In the genomic region with DNA sequence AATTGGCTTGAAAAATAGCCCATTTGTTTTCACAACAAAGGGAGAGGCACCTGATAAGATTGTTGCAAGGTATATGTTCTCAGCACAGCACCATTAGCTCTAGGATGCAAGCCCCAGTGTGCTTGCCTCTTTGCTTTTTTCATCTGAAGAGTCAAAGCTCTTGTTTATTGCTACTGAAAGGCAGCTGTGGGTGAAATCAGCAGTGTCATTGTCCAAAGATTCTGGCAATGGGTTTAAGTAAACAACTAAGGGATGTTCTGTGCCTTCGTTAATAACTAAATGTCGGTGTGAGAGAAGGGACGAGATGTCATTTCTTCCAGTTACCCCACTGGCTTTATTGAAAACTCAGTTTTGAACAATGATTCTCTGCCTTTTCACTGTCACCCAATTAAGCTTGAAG, we compare ENCODE assay signal across 24 cellular contexts.
DNase-seq lines count a peak whose midpoint lies in the region; ATAC-seq and TF ChIP-seq lines count a peak whose summit lies in the region.
"Had no signal": no experiment of that assay in that cellular context is flagged by ENCODE, and none has a peak within 500 bp of the region (broad histone marks: within the 10 kb centered on the region; RNA-seq: fewer than 3 reads in every experiment).

No MANE protein-coding gene starts in this region.

- CTCF ChIA-PET in WTC11 (lab: Charles Lee) = no interaction called here

- POLR2A ChIA-PET in WTC11 (lab: Charles Lee) = no interaction called here

- no peaks in the 10 kb centered on the region for H3K27me3 ChIP-seq in layer of hippocampus (ENCODE audit: control insufficient read depth, insufficient read depth, low read length)
- H3K27me3 ChIP-seq: MG63 had no signal

- peaks cover 7% of the 10 kb centered on the region for H3K9me3 Mint-ChIP-seq in WTC11

- DNase-seq in NCI-H2081 (lab: John Stamatoyannopoulos, UW) = peak; percentile 13
- no peak for DNase-seq in NCI-H2081 treated with DMSO at 0.1 percent for 48 hours (lab: John Stamatoyannopoulos, UW)
- DNase-seq in caudate nucleus (lab: John Stamatoyannopoulos, UW) = peak in 11 of 61 donors; percentile 1 to 52 (median 11)
- DNase-seq in superior temporal gyrus (ENCODE audit: extremely low spot score) = peak; percentile 82
- no peak for DNase-seq in WTC11 (ENCODE audit: low spot score)
- DNase-seq in stimulated activated naive CD8-positive, alpha-beta T cell treated with anti-CD3 and anti-CD28 coated beads, Interleukin-15, Interleukin-2, amounts not matched to agents 100 U/mL and 50 U/mL, for 24 hours = no peak
- DNase-seq: AML-193, DMS 273 treated with DMSO at 0.1 percent for 48 hours, DND-41, Kasumi-1, MG63, NCI-H1092, NCI-H1694, NCI-H2107, NCI-H226, NCI-H69, PC-3, RPMI8226, SHP77 treated with DMSO at 0.1 percent for 48 hours, SK-N-SH had no signal

- TF ChIP-seq CTCF in WTC11 (IDR thresholded peaks at IDR 0.05) = no peak

- ATAC-seq in WTC11 (no peak), HG02840 (IDR thresholded peaks at IDR 0.05; ENCODE audit: low FRiP score, unreplicated experiment) (no peak)
- ATAC-seq in stimulated activated naive CD8-positive, alpha-beta T cell treated with anti-CD3 and anti-CD28 coated beads, Interleukin-15, Interleukin-2, amounts not matched to agents 100 U/mL and 50 U/mL, for 24 hours = no peak
- ATAC-seq: PC-3 had no signal

- no peaks in the 10 kb centered on the region for H3K36me3 Mint-ChIP-seq in WTC11
- H3K36me3 Mint-ChIP-seq: CD14-positive monocyte had no signal

- no peaks in the 10 kb centered on the region for H3K4me1 Mint-ChIP-seq in WTC11
- H3K4me1 Mint-ChIP-seq: CD14-positive monocyte had no signal

- H3K27ac ChIP-seq in caudate nucleus (ENCODE audit: low read depth, low read length) (peak overlapping the region; percentile 93), layer of hippocampus (ENCODE audit: low read depth, low read length) (peak overlapping the region; percentile 92)
- H3K27ac ChIP-seq: 22Rv1 had no signal

- H3K4me3 Mint-ChIP-seq in WTC11 = no peak overlapping the region
- H3K4me3 Mint-ChIP-seq: CD14-positive monocyte had no signal

- no peak overlapping the region for H3K27ac Mint-ChIP-seq in WTC11
- H3K27ac Mint-ChIP-seq: CD14-positive monocyte had no signal

- H3K27me3 Mint-ChIP-seq in WTC11 (ENCODE audit: low read depth) = no peaks in the 10 kb centered on the region

TF ChIP-seq in WTC11, 78 proteins besides CTCF, POLR2A, EP300 and RAD21:
- TF ChIP-seq FOXJ3 (CRISPR knock-in tag; IDR thresholded peaks at IDR 0.05; ENCODE audit: borderline replicate concordance) = no peak
- no peak for TF ChIP-seq ZNF317 (CRISPR knock-in tag; IDR thresholded peaks at IDR 0.05; ENCODE audit: borderline replicate concordance, low read depth)
- no peak for TF ChIP-seq PRRX2 (CRISPR knock-in tag; IDR thresholded peaks at IDR 0.05)
- no peak for TF ChIP-seq NFE2L1 (CRISPR knock-in tag; IDR thresholded peaks at IDR 0.05)
- TF ChIP-seq ZNF396 (CRISPR knock-in tag; IDR thresholded peaks at IDR 0.05; ENCODE audit: borderline replicate concordance) = no peak
- TF ChIP-seq, protein P1, sequence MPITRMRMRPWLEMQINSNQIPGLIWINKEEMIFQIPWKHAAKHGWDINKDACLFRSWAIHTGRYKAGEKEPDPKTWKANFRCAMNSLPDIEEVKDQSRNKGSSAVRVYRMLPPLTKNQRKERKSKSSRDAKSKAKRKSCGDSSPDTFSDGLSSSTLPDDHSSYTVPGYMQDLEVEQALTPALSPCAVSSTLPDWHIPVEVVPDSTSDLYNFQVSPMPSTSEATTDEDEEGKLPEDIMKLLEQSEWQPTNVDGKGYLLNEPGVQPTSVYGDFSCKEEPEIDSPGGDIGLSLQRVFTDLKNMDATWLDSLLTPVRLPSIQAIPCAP (CRISPR knock-in tag; IDR thresholded peaks at IDR 0.05) = no peak
- no peak for TF ChIP-seq TCF7 (CRISPR knock-in tag; IDR thresholded peaks at IDR 0.05; ENCODE audit: low read depth)
- TF ChIP-seq SMAD3 (CRISPR knock-in tag; IDR thresholded peaks at IDR 0.05; ENCODE audit: borderline replicate concordance) = no peak
- TF ChIP-seq MXD4 (CRISPR knock-in tag; IDR thresholded peaks at IDR 0.05; ENCODE audit: borderline replicate concordance) = no peak
- TF ChIP-seq, protein P2, sequence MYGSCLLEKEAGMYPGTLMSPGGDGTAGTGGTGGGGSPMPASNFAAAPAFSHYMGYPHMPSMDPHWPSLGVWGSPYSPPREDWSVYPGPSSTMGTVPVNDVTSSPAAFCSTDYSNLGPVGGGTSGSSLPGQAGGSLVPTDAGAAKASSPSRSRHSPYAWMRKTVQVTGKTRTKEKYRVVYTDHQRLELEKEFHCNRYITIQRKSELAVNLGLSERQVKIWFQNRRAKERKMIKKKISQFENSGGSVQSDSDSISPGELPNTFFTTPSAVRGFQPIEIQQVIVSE (CRISPR knock-in tag; IDR thresholded peaks at IDR 0.05; ENCODE audit: borderline replicate concordance) = no peak
- no peak for TF ChIP-seq TEAD4 (CRISPR knock-in tag; IDR thresholded peaks at IDR 0.05)
- TF ChIP-seq, protein P3, sequence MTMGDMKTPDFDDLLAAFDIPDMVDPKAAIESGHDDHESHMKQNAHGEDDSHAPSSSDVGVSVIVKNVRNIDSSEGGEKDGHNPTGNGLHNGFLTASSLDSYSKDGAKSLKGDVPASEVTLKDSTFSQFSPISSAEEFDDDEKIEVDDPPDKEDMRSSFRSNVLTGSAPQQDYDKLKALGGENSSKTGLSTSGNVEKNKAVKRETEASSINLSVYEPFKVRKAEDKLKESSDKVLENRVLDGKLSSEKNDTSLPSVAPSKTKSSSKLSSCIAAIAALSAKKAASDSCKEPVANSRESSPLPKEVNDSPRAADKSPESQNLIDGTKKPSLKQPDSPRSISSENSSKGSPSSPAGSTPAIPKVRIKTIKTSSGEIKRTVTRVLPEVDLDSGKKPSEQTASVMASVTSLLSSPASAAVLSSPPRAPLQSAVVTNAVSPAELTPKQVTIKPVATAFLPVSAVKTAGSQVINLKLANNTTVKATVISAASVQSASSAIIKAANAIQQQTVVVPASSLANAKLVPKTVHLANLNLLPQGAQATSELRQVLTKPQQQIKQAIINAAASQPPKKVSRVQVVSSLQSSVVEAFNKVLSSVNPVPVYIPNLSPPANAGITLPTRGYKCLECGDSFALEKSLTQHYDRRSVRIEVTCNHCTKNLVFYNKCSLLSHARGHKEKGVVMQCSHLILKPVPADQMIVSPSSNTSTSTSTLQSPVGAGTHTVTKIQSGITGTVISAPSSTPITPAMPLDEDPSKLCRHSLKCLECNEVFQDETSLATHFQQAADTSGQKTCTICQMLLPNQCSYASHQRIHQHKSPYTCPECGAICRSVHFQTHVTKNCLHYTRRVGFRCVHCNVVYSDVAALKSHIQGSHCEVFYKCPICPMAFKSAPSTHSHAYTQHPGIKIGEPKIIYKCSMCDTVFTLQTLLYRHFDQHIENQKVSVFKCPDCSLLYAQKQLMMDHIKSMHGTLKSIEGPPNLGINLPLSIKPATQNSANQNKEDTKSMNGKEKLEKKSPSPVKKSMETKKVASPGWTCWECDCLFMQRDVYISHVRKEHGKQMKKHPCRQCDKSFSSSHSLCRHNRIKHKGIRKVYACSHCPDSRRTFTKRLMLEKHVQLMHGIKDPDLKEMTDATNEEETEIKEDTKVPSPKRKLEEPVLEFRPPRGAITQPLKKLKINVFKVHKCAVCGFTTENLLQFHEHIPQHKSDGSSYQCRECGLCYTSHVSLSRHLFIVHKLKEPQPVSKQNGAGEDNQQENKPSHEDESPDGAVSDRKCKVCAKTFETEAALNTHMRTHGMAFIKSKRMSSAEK (CRISPR knock-in tag; IDR thresholded peaks at IDR 0.05; ENCODE audit: borderline replicate concordance) = no peak
- TF ChIP-seq, protein P4, sequence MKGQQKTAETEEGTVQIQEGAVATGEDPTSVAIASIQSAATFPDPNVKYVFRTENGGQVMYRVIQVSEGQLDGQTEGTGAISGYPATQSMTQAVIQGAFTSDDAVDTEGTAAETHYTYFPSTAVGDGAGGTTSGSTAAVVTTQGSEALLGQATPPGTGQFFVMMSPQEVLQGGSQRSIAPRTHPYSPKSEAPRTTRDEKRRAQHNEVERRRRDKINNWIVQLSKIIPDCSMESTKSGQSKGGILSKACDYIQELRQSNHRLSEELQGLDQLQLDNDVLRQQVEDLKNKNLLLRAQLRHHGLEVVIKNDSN (CRISPR knock-in tag; IDR thresholded peaks at IDR 0.05) = no peak
- no peak for TF ChIP-seq GABPB1 (CRISPR knock-in tag; IDR thresholded peaks at IDR 0.05)
- no peak for TF ChIP-seq SOX15 (CRISPR knock-in tag; IDR thresholded peaks at IDR 0.05)
- TF ChIP-seq FOXK1 (CRISPR knock-in tag; IDR thresholded peaks at IDR 0.05) = no peak
- TF ChIP-seq, protein P5, sequence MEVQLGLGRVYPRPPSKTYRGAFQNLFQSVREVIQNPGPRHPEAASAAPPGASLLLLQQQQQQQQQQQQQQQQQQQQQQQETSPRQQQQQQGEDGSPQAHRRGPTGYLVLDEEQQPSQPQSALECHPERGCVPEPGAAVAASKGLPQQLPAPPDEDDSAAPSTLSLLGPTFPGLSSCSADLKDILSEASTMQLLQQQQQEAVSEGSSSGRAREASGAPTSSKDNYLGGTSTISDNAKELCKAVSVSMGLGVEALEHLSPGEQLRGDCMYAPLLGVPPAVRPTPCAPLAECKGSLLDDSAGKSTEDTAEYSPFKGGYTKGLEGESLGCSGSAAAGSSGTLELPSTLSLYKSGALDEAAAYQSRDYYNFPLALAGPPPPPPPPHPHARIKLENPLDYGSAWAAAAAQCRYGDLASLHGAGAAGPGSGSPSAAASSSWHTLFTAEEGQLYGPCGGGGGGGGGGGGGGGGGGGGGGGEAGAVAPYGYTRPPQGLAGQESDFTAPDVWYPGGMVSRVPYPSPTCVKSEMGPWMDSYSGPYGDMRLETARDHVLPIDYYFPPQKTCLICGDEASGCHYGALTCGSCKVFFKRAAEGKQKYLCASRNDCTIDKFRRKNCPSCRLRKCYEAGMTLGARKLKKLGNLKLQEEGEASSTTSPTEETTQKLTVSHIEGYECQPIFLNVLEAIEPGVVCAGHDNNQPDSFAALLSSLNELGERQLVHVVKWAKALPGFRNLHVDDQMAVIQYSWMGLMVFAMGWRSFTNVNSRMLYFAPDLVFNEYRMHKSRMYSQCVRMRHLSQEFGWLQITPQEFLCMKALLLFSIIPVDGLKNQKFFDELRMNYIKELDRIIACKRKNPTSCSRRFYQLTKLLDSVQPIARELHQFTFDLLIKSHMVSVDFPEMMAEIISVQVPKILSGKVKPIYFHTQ (CRISPR knock-in tag; IDR thresholded peaks at IDR 0.05) = no peak

Comparison
In these comparisons a context has a peak if more than half of its experiments do, and no peak if none do; other contexts are left out.
1. DNase-seq: peak in NCI-H2081 (2 of 2) and superior temporal gyrus (single experiment); none in NCI-H2081 treated with DMSO at 0.1 percent for 48 hours (single experiment), WTC11 (single experiment) and stimulated activated naive CD8-positive, alpha-beta T cell treated with anti-CD3 and anti-CD28 coated beads, Interleukin-15, Interleukin-2, amounts not matched to agents 100 U/mL and 50 U/mL, for 24 hours (single experiment).